ENCODE assay signal across 27 cellular contexts in genomic region chr16:75837264-75837663, GRCh38.
DNase-seq lines count a peak whose midpoint lies in the region; ATAC-seq, FAIRE-seq and TF ChIP-seq lines count a peak whose summit lies in the region.
"Had no signal": no experiment of that assay in that cellular context is flagged by ENCODE, and none has a peak within 500 bp of the region (broad histone marks: within the 10 kb centered on the region; RNA-seq: fewer than 3 reads in every experiment).

No MANE protein-coding gene starts in this region.

- H3K4me3 ChIP-seq in HepG2 (replicated peaks in 1 of 3; ENCODE audit: insufficient read depth in 1 of 3, low read depth in 2 of 3, low read length in 3 of 3), result no peak overlapping the region
- no peak overlapping the region for H3K4me3 ChIP-seq in right lobe of liver
- no peak overlapping the region for H3K4me3 ChIP-seq in K562
- H3K4me3 ChIP-seq: BLaER1, GM12878 had no signal

- H4K20me1 ChIP-seq in HepG2 (ENCODE audit: insufficient read depth, low read length), result no peaks in the 10 kb centered on the region
- no peaks in the 10 kb centered on the region for H4K20me1 ChIP-seq in K562 (replicated peaks; ENCODE audit: control insufficient read depth, insufficient read depth, low read length)
- H4K20me1 ChIP-seq: BLaER1 had no signal

- TF ChIP-seq EP300 in HepG2 (IDR thresholded peaks at IDR 0.05; ENCODE audit: low read depth in 2 of 2, low read length in 2 of 2) (no peak), HepG2 (CRISPR knock-in tag; IDR thresholded peaks at IDR 0.05; ENCODE audit: borderline replicate concordance) (no peak), K562 (IDR thresholded peaks at IDR 0.05; ENCODE audit: low read length) (no peak)

- H3K9ac ChIP-seq in HepG2 (ENCODE audit: insufficient read depth, low read depth, low read length) (no peak overlapping the region), K562 (ENCODE audit: insufficient read depth in 1 of 2, low read depth in 2 of 2, low read length in 2 of 2) (no peak overlapping the region)
- H3K9ac ChIP-seq: BLaER1 had no signal

- no peak for FAIRE-seq in HepG2 (lab: Jason Lieb, UNC)
- FAIRE-seq in K562 (lab: Jason Lieb, UNC), result no peak
- FAIRE-seq: GM12878, GM12892, GM18507, GM19239 had no signal

- TF ChIP-seq CTCF in HepG2 (CRISPR knock-in tag; IDR thresholded peaks at IDR 0.05) (no peak), right lobe of liver (IDR thresholded peaks at IDR 0.05) (no peak), K562 (IDR thresholded peaks at IDR 0.05 in 2 of 3, conservative IDR thresholded peaks at IDR 0.05 in 1 of 3; ENCODE audit: insufficient read depth in 2 of 3, low read depth in 1 of 3, low read length in 3 of 3) (no peak), nephron progenitor cell (IDR thresholded peaks at IDR 0.05) (no peak)

- H3K4me2 ChIP-seq in HepG2 (ENCODE audit: low read depth, low read length) (no peak overlapping the region), K562 (ENCODE audit: insufficient read depth, low read length) (no peak overlapping the region)
- H3K4me2 ChIP-seq: BLaER1 had no signal

- H3K27me3 ChIP-seq in HepG2 (ENCODE audit: control insufficient read depth in 1 of 2, insufficient read depth in 2 of 2, low read length in 2 of 2) (no peaks in the 10 kb centered on the region), right lobe of liver (no peaks in the 10 kb centered on the region), K562 (ENCODE audit: control insufficient read depth in 2 of 2, insufficient read depth in 2 of 2, low read length in 2 of 2) (no peaks in the 10 kb centered on the region)
- H3K27me3 ChIP-seq: BE2C, BLaER1 had no signal

- no peaks in the 10 kb centered on the region for H3K9me3 ChIP-seq in HepG2 (ENCODE audit: low read length)
- H3K9me3 ChIP-seq in right lobe of liver, result no peaks in the 10 kb centered on the region
- H3K9me3 ChIP-seq in K562 (replicated peaks; ENCODE audit: control insufficient read depth, insufficient read depth, low read depth, low read length), result no peaks in the 10 kb centered on the region
- H3K9me3 ChIP-seq: BE2C had no signal

- ATAC-seq in HepG2 (no peak), right lobe of liver (no peak), K562 (no peak), GM19452 (IDR thresholded peaks at IDR 0.05; ENCODE audit: unreplicated experiment) (no peak)
- ATAC-seq: GM12878 had no signal

- intact Hi-C loops in HepG2 (cut with micrococcal nuclease; ENCODE audit: unreplicated experiment), result no loop called here
- intact Hi-C loops in right lobe of liver (cut with DNase I), result no loop called here
- intact Hi-C loops in K562 (cut with micrococcal nuclease), result no loop called here

- H3K9me1 ChIP-seq in K562 (ENCODE audit: control insufficient read depth, insufficient read depth, low read length), result no peaks in the 10 kb centered on the region

- in situ Hi-C loops in HepG2 (cut with HindIII; ENCODE audit: extremely low pct_ligation_motif_present, low pct_unique_long_range_greater_than_20kb) (no loop called here), K562 (cut with MboI) (no loop called here)

- H3K4me1 ChIP-seq in HepG2 (ENCODE audit: insufficient read depth, low read length) (no peaks in the 10 kb centered on the region), right lobe of liver (no peaks in the 10 kb centered on the region), K562 (replicated peaks in 1 of 2; ENCODE audit: control insufficient read depth in 2 of 2, insufficient read depth in 2 of 2, low read length in 2 of 2) (no peaks in the 10 kb centered on the region)
- H3K4me1 ChIP-seq: BE2C, BLaER1 had no signal

- 0% methylated on average over 2 of the region's 2 CpGs for WGBS in HepG2 (ENCODE audit: low lambda C conversion rate)
- WGBS in right lobe of liver (ENCODE audit: insufficient coverage, low coverage, low lambda C conversion rate, missing lambda C conversion rate), result 22% methylated on average over 2 of the region's 2 CpGs
- WGBS in K562 (ENCODE audit: insufficient coverage, low coverage, missing lambda C conversion rate), result 0% methylated on average over 2 of the region's 2 CpGs

- no peak overlapping the region for H3K27ac ChIP-seq in HepG2 (ENCODE audit: extremely low read length, insufficient read depth, low read length)
- no peak overlapping the region for H3K27ac ChIP-seq in right lobe of liver
- no peak overlapping the region for H3K27ac ChIP-seq in K562 (ENCODE audit: extremely low read depth, low read depth, low read length)
- H3K27ac ChIP-seq: 22Rv1, BLaER1 had no signal

- H2AFZ ChIP-seq in HepG2 (ENCODE audit: low read length) (no peak overlapping the region), K562 (ENCODE audit: low read depth, low read length) (no peak overlapping the region)

- POLR2A ChIA-PET in HepG2 (lab: Yijun Ruan, JAX), result no interaction called here
- POLR2A ChIA-PET in K562 (lab: Yijun Ruan, JAX), result no interaction called here

- H3K4me3 Mint-ChIP-seq in nephron progenitor cell, result no peak overlapping the region
- H3K4me3 Mint-ChIP-seq: CD14-positive monocyte; CD4-positive, alpha-beta memory T cell; CD4-positive, CD25-positive, alpha-beta regulatory T cell; CD8-positive, alpha-beta memory T cell had no signal

- H3K79me2 ChIP-seq in HepG2 (ENCODE audit: insufficient read depth, low read length) (no peaks in the 10 kb centered on the region), K562 (ENCODE audit: control insufficient read depth, insufficient read depth, low read length) (no peaks in the 10 kb centered on the region)

- H3K36me3 ChIP-seq in HepG2 (replicated peaks in 1 of 2; ENCODE audit: control insufficient read depth in 1 of 2, insufficient read depth in 2 of 2, low read length in 2 of 2) (no peaks in the 10 kb centered on the region), right lobe of liver (no peaks in the 10 kb centered on the region), K562 (ENCODE audit: control insufficient read depth, insufficient read depth, low read length) (no peaks in the 10 kb centered on the region)
- H3K36me3 ChIP-seq: BE2C, BLaER1 had no signal

- TF ChIP-seq RAD21 in HepG2 (CRISPR knock-in tag; IDR thresholded peaks at IDR 0.05), result no peak
- no peak for TF ChIP-seq RAD21 in K562 (CRISPR knock-in tag; conservative IDR thresholded peaks at IDR 0.05 in 1 of 2, IDR thresholded peaks at IDR 0.05 in 1 of 2)

- peaks cover 29% of the 10 kb centered on the region for H3K9me3 Mint-ChIP-seq in nephron progenitor cell

- no peak for TF ChIP-seq POLR2A in HepG2 (IDR thresholded peaks at IDR 0.05; ENCODE audit: insufficient read depth in 1 of 2, low read depth in 2 of 2, low read length in 2 of 2)
- no peak for TF ChIP-seq POLR2A in right lobe of liver (IDR thresholded peaks at IDR 0.05)
- TF ChIP-seq POLR2A in K562 (conservative IDR thresholded peaks at IDR 0.05), result no peak

- peaks cover 53% of the 10 kb centered on the region for H3K4me1 Mint-ChIP-seq in nephron progenitor cell
- H3K4me1 Mint-ChIP-seq: CD14-positive monocyte; CD4-positive, alpha-beta memory T cell; CD4-positive, CD25-positive, alpha-beta regulatory T cell; CD8-positive, alpha-beta memory T cell had no signal

- BruUV-seq in HepG2 (replicated peaks; lab: Mats Ljungman, UMichigan) (no TSS peak), K562 (replicated peaks; lab: Mats Ljungman, UMichigan) (no TSS peak)

- H3K27me3 Mint-ChIP-seq in nephron progenitor cell (ENCODE audit: low read depth, poor library complexity), result no peaks in the 10 kb centered on the region

- DNase-seq in HepG2 (ENCODE audit: low spot score) (no peak), right lobe of liver (no peak), K562 (ENCODE audit: extremely low read depth in 1 of 4, low spot score in 3 of 4) (no peak), nephron progenitor cell (no peak)
- no peak for DNase-seq in activated T-cell treated with anti-CD3 and anti-CD28 coated beads, Interleukin-2, amount 50 U/mL, for 1 hour
- DNase-seq: ACHN; BE2C; C1 segment of cervical spinal cord; CD4-positive, alpha-beta memory T cell; CD4-positive, CD25-positive, alpha-beta regulatory T cell; CD8-positive, alpha-beta memory T cell; COR-L47; DMS 273 treated with DMSO at 0.1 percent for 48 hours; DMS153; DMS53; DMS79; DND-41; EL; GDM1 had no signal

- H3K27ac Mint-ChIP-seq in nephron progenitor cell, result peak overlapping the region; percentile 11
- H3K27ac Mint-ChIP-seq: CD14-positive monocyte; CD4-positive, alpha-beta memory T cell; CD4-positive, CD25-positive, alpha-beta regulatory T cell; CD8-positive, alpha-beta memory T cell had no signal

- H3K36me3 Mint-ChIP-seq in nephron progenitor cell (ENCODE audit: low read depth), result peaks cover 24% of the 10 kb centered on the region
- H3K36me3 Mint-ChIP-seq: CD14-positive monocyte; CD4-positive, alpha-beta memory T cell; CD4-positive, CD25-positive, alpha-beta regulatory T cell; CD8-positive, alpha-beta memory T cell had no signal

- CTCF ChIA-PET in HepG2 (lab: Yijun Ruan, JAX; ENCODE audit: low intra/inter-chr PET ratio, low total read pairs), result no interaction called here
- CTCF ChIA-PET in K562 (lab: Yijun Ruan, JAX; ENCODE audit: low intra/inter-chr PET ratio), result no interaction called here

TF ChIP-seq in HepG2, 621 proteins besides CTCF, POLR2A, EP300 and RAD21:
- TF ChIP-seq ZNF180 (CRISPR knock-in tag; IDR thresholded peaks at IDR 0.05; ENCODE audit: borderline replicate concordance, low read depth) (no peak), MAFF (IDR thresholded peaks at IDR 0.05; ENCODE audit: low read depth, low read length) (peak; percentile 87), MAFK (conservative IDR thresholded peaks at IDR 0.05 in 1 of 2, IDR thresholded peaks at IDR 0.05 in 1 of 2; ENCODE audit: low read length in 2 of 2) (peak; percentile 70 to 90)

TF ChIP-seq in K562, 482 proteins besides CTCF, POLR2A, EP300 and RAD21:
- TF ChIP-seq C11orf30 (IDR thresholded peaks at IDR 0.05; ENCODE audit: low read depth) (peak; percentile 35; the same call in 1 of the 2 replicates), MAFF (IDR thresholded peaks at IDR 0.05; ENCODE audit: low read length) (peak; percentile 47; the same call in 1 of the 2 replicates), SMAD1 (IDR thresholded peaks at IDR 0.05; ENCODE audit: low read depth, low read length, partially characterized antibody) (no peak), ZNF316 (IDR thresholded peaks at IDR 0.05) (peak; percentile 68)

Comparison
In these comparisons a context has a peak if more than half of its experiments do, and no peak if none do; other contexts are left out.
1. Of the 241 proteins assayed by ChIP-seq in both HepG2 and K562: peak only in HepG2: MAFK; only in K562: none; in both: MAFF; in neither: 239.